9 cellular contexts compared by ENCODE assay signal in genomic region chr7:24227603-24228359, GRCh38. TPM values are rescaled to one million over a fixed set of nuclear protein-coding genes. Genes with fewer than 3 reads are reported as not detected.
A peak's percentile ranks its signal among the peaks of the same experiment; 100 is the strongest.
DNase-seq lines count a peak whose midpoint lies in the region; ATAC-seq and TF ChIP-seq lines count a peak whose summit lies in the region.
"Had no signal": no experiment of that assay in that cellular context is flagged by ENCODE, and none has a peak within 500 bp of the region (broad histone marks: within the 10 kb centered on the region; RNA-seq: fewer than 3 reads in every experiment).

No MANE protein-coding gene starts in this region.

- H3F3A ChIP-seq in SK-N-SH (replicated peaks; ENCODE audit: insufficient read depth): no peaks in the 10 kb centered on the region

- peak overlapping the region in 1 of 2 experiments; percentile 97; a peak in 2 of 4 replicates for H3K27ac ChIP-seq in SK-N-SH (ENCODE audit: low read depth in 2 of 2, low read length in 1 of 2)
- H3K27ac ChIP-seq: cardiac muscle cell had no signal

- H3K27me3 ChIP-seq in SK-N-SH (ENCODE audit: insufficient read depth): no peaks in the 10 kb centered on the region
- H3K27me3 ChIP-seq: cardiac muscle cell had no signal

- peaks cover 0 to 36% of the 10 kb centered on the region in 2 experiments; a peak in 2 of 4 replicates for H3K4me1 ChIP-seq in SK-N-SH (ENCODE audit: control insufficient read depth in 1 of 2, insufficient read depth in 2 of 2, low read depth in 1 of 2, low read length in 1 of 2)

- H3K9me2 ChIP-seq in SK-N-SH: no peaks in the 10 kb centered on the region

- no peak overlapping the region for H3K4me3 Mint-ChIP-seq in nephron

- DNase-seq in SK-N-SH (peak; percentile 75), T1000 (lab: John Stamatoyannopoulos, UW) (no peak), NCI-H69 (lab: John Stamatoyannopoulos, UW) (no peak), nucleus accumbens (lab: John Stamatoyannopoulos, UW) (no peak), NCI-H2081 (lab: John Stamatoyannopoulos, UW) (no peak)

- peak overlapping the region in 2 of 3 experiments; percentile 2 to 6 for H3K27ac Mint-ChIP-seq in nephron

- no peak overlapping the region for H3K4me2 ChIP-seq in SK-N-SH

- no peaks in the 10 kb centered on the region for H3K9me3 ChIP-seq in SK-N-SH

- H3K9ac ChIP-seq in SK-N-SH: no peak overlapping the region

- peaks cover 17% of the 10 kb centered on the region for H3K9me3 Mint-ChIP-seq in nephron

- no peaks in the 10 kb centered on the region for H3K36me3 Mint-ChIP-seq in nephron (ENCODE audit: low read depth)

- 35% methylated on average over 8 of the region's 8 CpGs for WGBS in SK-N-SH (ENCODE audit: low lambda C conversion rate)

- TF ChIP-seq CTCF in SK-N-SH (IDR thresholded peaks at IDR 0.05) (no peak), nephron (IDR thresholded peaks at IDR 0.05; ENCODE audit: unreplicated experiment in 3 of 3) (no peak)

- no peak overlapping the region for H2AFZ ChIP-seq in SK-N-SH (ENCODE audit: low read depth)

- no peaks in the 10 kb centered on the region for H3K27me3 Mint-ChIP-seq in nephron (ENCODE audit: low read depth)

- H3K36me3 ChIP-seq in SK-N-SH (replicated peaks in 1 of 2; ENCODE audit: control insufficient read depth in 1 of 2, insufficient read depth in 2 of 2, low read length in 1 of 2): no peaks in the 10 kb centered on the region
- H3K36me3 ChIP-seq: cardiac muscle cell had no signal

- TF ChIP-seq RAD21 in SK-N-SH (IDR thresholded peaks at IDR 0.05; ENCODE audit: low read length): peak; percentile 49

- no peaks in the 10 kb centered on the region for H4K20me1 ChIP-seq in SK-N-SH (ENCODE audit: insufficient read depth)

- ATAC-seq in GM19025 (IDR thresholded peaks at IDR 0.05; ENCODE audit: low read depth, unreplicated experiment) (peak; percentile 83), HG02884 (IDR thresholded peaks at IDR 0.05; ENCODE audit: unreplicated experiment) (peak; percentile 96)

- TF ChIP-seq EP300 in SK-N-SH (IDR thresholded peaks at IDR 0.05; ENCODE audit: borderline replicate concordance in 1 of 2, low read depth in 1 of 2, low read length in 1 of 2): peak in 1 of 2 experiments; percentile 89; a peak in 2 of 4 replicates

- H3K79me2 ChIP-seq in SK-N-SH (ENCODE audit: insufficient read depth): no peaks in the 10 kb centered on the region

- no peak overlapping the region for H3K4me3 ChIP-seq in SK-N-SH (ENCODE audit: low read depth in 2 of 2, low read length in 1 of 2)
- H3K4me3 ChIP-seq: cardiac muscle cell had no signal

- CTCF ChIA-PET in SK-N-SH (lab: Yijun Ruan, JAX): interaction anchor here (1.0 to 2.6 kb wide), 15 partner anchors 8 to 439 kb away, joined by 3 to 14 read pairs (median 5); no protein-coding TSS in a partner anchor

- POLR2A ChIA-PET in SK-N-SH (lab: Yijun Ruan, JAX): interaction anchor here (0.7 to 1.5 kb wide), 5 partner anchors 13 to 952 kb away, joined by 3 to 7 read pairs (median 4); no protein-coding TSS in a partner anchor

- peaks cover 25% of the 10 kb centered on the region for H3K4me1 Mint-ChIP-seq in nephron

TF ChIP-seq in SK-N-SH, 30 proteins besides CTCF, POLR2A, EP300 and RAD21:
- TF ChIP-seq MEF2A (IDR thresholded peaks at IDR 0.05; ENCODE audit: borderline replicate concordance, low read depth) (no peak), SIN3A (IDR thresholded peaks at IDR 0.05; ENCODE audit: borderline replicate concordance, low read depth, low read length) (no peak), MAX (IDR thresholded peaks at IDR 0.05; ENCODE audit: low read depth) (no peak), FOXM1 (IDR thresholded peaks at IDR 0.05; ENCODE audit: low read depth) (no peak), GATA2 (CRISPR knock-in tag; IDR thresholded peaks at IDR 0.05) (peak; percentile 77), ELF1 (IDR thresholded peaks at IDR 0.05) (no peak), MXI1 (IDR thresholded peaks at IDR 0.05; ENCODE audit: low read depth, low read length) (peak; percentile 11; the same call in 1 of the 2 replicates), YY1 (IDR thresholded peaks at IDR 0.05; ENCODE audit: low read depth) (no peak), JUND (IDR thresholded peaks at IDR 0.05) (no peak), TAF1 (IDR thresholded peaks at IDR 0.05; ENCODE audit: borderline replicate concordance, low read depth, low read length) (no peak), SMC3 (IDR thresholded peaks at IDR 0.05; ENCODE audit: low read depth, low read length) (no peak; the same call in 1 of the 2 replicates), FOXJ3 (CRISPR knock-in tag; IDR thresholded peaks at IDR 0.05) (peak; percentile 93), USF2 (IDR thresholded peaks at IDR 0.05; ENCODE audit: borderline replicate concordance, low read depth, low read length) (no peak), TCF12 (IDR thresholded peaks at IDR 0.05) (0 out of 2 replicates have a peak, but pooled peaks have one; percentile 15), PBX3 (IDR thresholded peaks at IDR 0.05) (no peak), FOSL2 (IDR thresholded peaks at IDR 0.05; ENCODE audit: borderline replicate concordance, low read depth) (no peak), GABPA (IDR thresholded peaks at IDR 0.05; ENCODE audit: low read depth) (no peak), RXRA (IDR thresholded peaks at IDR 0.05; ENCODE audit: borderline replicate concordance, low read depth) (no peak), ZBTB33 (IDR thresholded peaks at IDR 0.05; ENCODE audit: borderline replicate concordance, low read depth) (no peak), RCOR1 (IDR thresholded peaks at IDR 0.05; ENCODE audit: low read length) (peak; percentile 43)
TF ChIP-seq in SK-N-SH: peak in this region for 5.

RNA-seq across cellular contexts. Expression of gene NPY, which starts 56.2 kb away (rescaled TPM):
- 2.6 and 8.2 TPM in 2 replicates for polyA plus RNA-seq in SK-N-SH (2012; rRNA removed)
- polyA plus RNA-seq in SK-N-SH (2012; cell fraction: cytosol; rRNA removed): 5.7 and 19.2 TPM in 2 replicates
- polyA plus RNA-seq in SK-N-SH (2012; cell fraction: nucleus; rRNA removed): 1.4 and 4.3 TPM in 2 replicates
